8 cellular contexts compared by ENCODE assay signal in genomic region chr13:27379694-27380596, GRCh38. TPM values are rescaled to one million over a fixed set of nuclear protein-coding genes. Genes with fewer than 3 reads are reported as not detected.
DNase-seq lines count a peak whose midpoint lies in the region; ATAC-seq and TF ChIP-seq lines count a peak whose summit lies in the region.

No MANE protein-coding gene starts in this region.

- no peaks in the 10 kb centered on the region for H3F3A ChIP-seq in MM.1S (ENCODE audit: insufficient read depth, low read length)

- no peak for ATAC-seq in GM21717 (IDR thresholded peaks at IDR 0.05; ENCODE audit: unreplicated experiment)
- no peak for ATAC-seq in GM21576 (IDR thresholded peaks at IDR 0.05; ENCODE audit: unreplicated experiment)

- H3K27me3 ChIP-seq in MM.1S (replicated peaks; ENCODE audit: insufficient read depth, low read length) (no peaks in the 10 kb centered on the region), kidney epithelial cell (ENCODE audit: control insufficient read depth, insufficient read depth, low read length) (peaks cover 7% of the 10 kb centered on the region)

- H3K9me3 ChIP-seq in MM.1S (replicated peaks; ENCODE audit: insufficient read depth, low read length), result no peaks in the 10 kb centered on the region

- TF ChIP-seq CTCF in MM.1S (IDR thresholded peaks at IDR 0.05; ENCODE audit: low read length) (peak; percentile 40), astrocyte of the spinal cord (IDR thresholded peaks at IDR 0.05; ENCODE audit: low read depth, low read length) (peak; percentile 62), kidney epithelial cell (IDR thresholded peaks at IDR 0.05; ENCODE audit: insufficient read depth, low read length, poor library complexity, severe bottlenecking) (peak; percentile 59)

- DNase-seq in ELF-1 (ENCODE audit: low read depth, low spot score) (peak; percentile 98), MM.1S (peak; percentile 6), T follicular helper cell (ENCODE audit: low read depth) (peak; percentile 20), astrocyte of the spinal cord (ENCODE audit: low read depth, low spot score) (peak; percentile 22), kidney epithelial cell (ENCODE audit: low read depth) (no peak)
- peak; percentile 13 to 40 for DNase-seq in stimulated activated CD4-positive, alpha-beta T cell treated with anti-CD3 and anti-CD28 coated beads, Interleukin-4, amount 100 ng/mL, for 4 hours

- no peak overlapping the region for H3K27ac ChIP-seq in MM.1S (ENCODE audit: low read length)

- no peaks in the 10 kb centered on the region for H3K9me2 ChIP-seq in MM.1S (replicated peaks; ENCODE audit: insufficient read depth, low read length)

- no peaks in the 10 kb centered on the region for H3K4me1 ChIP-seq in MM.1S (ENCODE audit: low read length)

- no peak overlapping the region for H3K4me2 ChIP-seq in MM.1S (ENCODE audit: low read depth, low read length)

- in situ Hi-C loops in astrocyte of the spinal cord (cut with HindIII; ENCODE audit: low sequenced_read_pairs), result no loop called here

- no peak overlapping the region for H3K4me3 ChIP-seq in MM.1S (ENCODE audit: low read length)
- no peak overlapping the region for H3K4me3 ChIP-seq in astrocyte of the spinal cord (ENCODE audit: low read depth, low read length)
- no peak overlapping the region for H3K4me3 ChIP-seq in kidney epithelial cell (ENCODE audit: low read depth, low read length)

- H3K36me3 ChIP-seq in MM.1S (replicated peaks; ENCODE audit: insufficient read depth, low read length), result no peaks in the 10 kb centered on the region
- no peaks in the 10 kb centered on the region for H3K36me3 ChIP-seq in kidney epithelial cell (ENCODE audit: control insufficient read depth, insufficient read depth, low read length)

- H3K79me2 ChIP-seq in MM.1S (ENCODE audit: low read length), result no peaks in the 10 kb centered on the region

- H2AFZ ChIP-seq in MM.1S (ENCODE audit: low read length), result no peak overlapping the region

- no peaks in the 10 kb centered on the region for H4K20me1 ChIP-seq in MM.1S (ENCODE audit: insufficient read depth, low read length)

- H3K9ac ChIP-seq in MM.1S (ENCODE audit: low read length), result no peak overlapping the region

RNA-seq across cellular contexts. Expression of gene GTF3A, which starts 44.5 kb away (rescaled TPM):
- 177 and 206 TPM in 2 replicates for total RNA-seq in kidney epithelial cell
